8 cellular contexts compared by ENCODE assay signal in the genomic region with DNA sequence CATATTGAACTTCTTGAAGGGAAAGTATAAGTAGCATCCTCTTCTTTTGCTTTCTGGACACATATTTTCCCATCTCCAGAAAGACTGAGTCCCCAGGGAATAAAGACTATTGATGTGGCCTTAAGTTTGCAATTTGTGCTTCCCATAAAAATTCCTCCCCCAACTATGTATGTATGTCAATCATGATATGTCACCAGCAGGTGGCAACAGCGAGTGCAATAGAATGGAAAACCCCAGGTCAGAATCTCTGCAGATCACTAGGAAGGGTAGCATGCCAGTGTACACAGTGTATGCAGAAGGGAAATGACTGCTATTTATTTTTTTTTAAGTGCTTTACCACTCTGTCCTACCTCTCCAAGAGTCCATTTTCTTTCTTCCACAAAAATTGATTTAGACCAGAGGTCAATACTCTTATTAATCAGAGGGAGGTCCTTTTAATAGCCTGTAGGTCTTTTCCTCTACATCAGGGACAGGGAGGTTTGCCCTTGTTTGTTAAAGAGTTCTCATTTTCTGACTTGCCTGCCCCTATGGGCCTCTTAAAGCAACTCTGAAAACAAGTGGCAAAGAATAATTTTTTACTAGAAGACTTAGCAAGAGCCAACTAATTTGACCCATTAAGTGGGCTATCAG.
A peak's percentile ranks its signal among the peaks of the same experiment; 100 is the strongest.
DNase-seq lines count a peak whose midpoint lies in the region; ATAC-seq and TF ChIP-seq lines count a peak whose summit lies in the region.

No MANE protein-coding gene starts in this region.

- H3K36me3 ChIP-seq in adrenal gland (replicated peaks in 1 of 2) (no peaks in the 10 kb centered on the region), right atrium auricular region (no peaks in the 10 kb centered on the region)
- no peaks in the 10 kb centered on the region for H3K36me3 ChIP-seq in effector memory CD4-positive, alpha-beta T cell (ENCODE audit: control insufficient read depth, insufficient read depth, low read length)

- H3K27ac ChIP-seq in adrenal gland (no peak overlapping the region), right atrium auricular region (no peak overlapping the region)
- no peak overlapping the region for H3K27ac ChIP-seq in effector memory CD4-positive, alpha-beta T cell (ENCODE audit: insufficient read depth, low read length, poor library complexity, severe bottlenecking)

- H3K4me3 ChIP-seq in adrenal gland (no peak overlapping the region), right atrium auricular region (no peak overlapping the region)
- H3K4me3 ChIP-seq in effector memory CD4-positive, alpha-beta T cell (ENCODE audit: insufficient read depth, low read depth, low read length, poor library complexity, severe bottlenecking): no peak overlapping the region

- no peak for TF ChIP-seq POLR2A in adrenal gland (IDR thresholded peaks at IDR 0.05)

- intact Hi-C loops in adrenal gland (cut with DNase I): loop anchor here in 1 of 2 donors (10.0 kb wide), 1 partner anchor 1036 kb away; no protein-coding TSS in a partner anchor

- 0 to 14% (median 3%) methylated on average over 1 of the region's 1 CpG for WGBS in adrenal gland, 4 donors

- DNase-seq in GM04504 (ENCODE audit: low read depth) (peak; percentile 36), NCI-H526 (lab: John Stamatoyannopoulos, UW) (peak; percentile 51 to 87), adrenal gland (peak; percentile 40 to 86 (median 69)), right atrium auricular region (ENCODE audit: low spot score) (peak; percentile 75), putamen (ENCODE audit: low spot score) (peak; percentile 55)
- no peak for DNase-seq in effector memory CD4-positive, alpha-beta T cell

- TF ChIP-seq CTCF in adrenal gland (IDR thresholded peaks at IDR 0.05) (peak; percentile 36 to 76 (median 58)), right atrium auricular region (IDR thresholded peaks at IDR 0.05) (peak; percentile 48 to 76)

- H3K9me3 ChIP-seq in adrenal gland (replicated peaks in 1 of 3) (no peaks in the 10 kb centered on the region), right atrium auricular region (no peaks in the 10 kb centered on the region)
- no peaks in the 10 kb centered on the region for H3K9me3 ChIP-seq in effector memory CD4-positive, alpha-beta T cell (ENCODE audit: control insufficient read depth, low read length)

- ATAC-seq in GM21390 (IDR thresholded peaks at IDR 0.05; ENCODE audit: unreplicated experiment) (peak; percentile 95), HG03521 (IDR thresholded peaks at IDR 0.05; ENCODE audit: unreplicated experiment) (peak; percentile 84)

- H3K27me3 ChIP-seq in adrenal gland (no peaks in the 10 kb centered on the region), right atrium auricular region (no peaks in the 10 kb centered on the region)
- H3K27me3 ChIP-seq in effector memory CD4-positive, alpha-beta T cell (replicated peaks; ENCODE audit: control insufficient read depth, insufficient read depth, low read length, poor library complexity, severe bottlenecking): no peaks in the 10 kb centered on the region

- H3K4me1 ChIP-seq in adrenal gland (replicated peaks in 1 of 2) (no peaks in the 10 kb centered on the region), right atrium auricular region (no peaks in the 10 kb centered on the region)
- no peaks in the 10 kb centered on the region for H3K4me1 ChIP-seq in effector memory CD4-positive, alpha-beta T cell (ENCODE audit: control insufficient read depth, insufficient read depth, low read length, poor library complexity, severe bottlenecking)

Comparison
In these comparisons a context has a peak if more than half of its experiments do, and no peak if none do; other contexts are left out.
1. DNase-seq: peak in GM04504 (single experiment), NCI-H526 (2 of 2), adrenal gland (7 of 7), right atrium auricular region (single experiment) and putamen (single experiment); none in effector memory CD4-positive, alpha-beta T cell (0 of 3).